Comparison of ENCODE assay signal across 11 cellular contexts in the genomic region with DNA sequence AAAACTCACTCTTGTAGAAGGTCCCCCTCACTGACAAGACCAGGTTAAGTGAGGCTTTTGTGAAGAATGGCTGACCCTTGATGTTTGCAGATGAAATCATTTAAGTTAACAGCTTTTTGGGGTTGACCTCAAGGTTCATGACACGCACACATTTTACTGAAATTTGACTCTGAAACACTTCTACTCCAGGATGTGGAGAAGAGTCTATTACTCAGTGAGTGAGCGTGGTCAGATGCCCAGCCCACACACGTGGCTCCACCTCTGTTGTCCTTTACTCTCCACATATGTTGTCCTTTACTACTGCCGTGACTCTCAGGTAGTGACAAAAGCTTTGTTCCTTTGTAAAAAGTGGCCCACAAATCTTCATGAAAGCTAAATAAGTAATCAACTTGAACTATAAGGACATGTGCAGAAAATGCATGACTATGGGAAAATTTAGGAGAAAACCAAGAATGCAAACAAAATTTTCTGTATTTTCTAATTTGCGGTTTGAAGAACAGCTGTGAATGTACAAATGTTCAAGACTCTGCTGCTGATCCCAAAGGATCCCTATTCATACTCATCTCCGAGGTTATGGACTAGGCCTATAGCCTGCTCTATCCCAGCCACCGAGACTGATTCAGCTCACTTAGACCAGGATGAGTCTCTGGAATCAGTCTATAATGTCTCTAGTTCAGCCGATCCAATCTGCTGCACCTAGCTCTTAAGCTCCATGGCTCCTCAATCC. TPM values are rescaled to one million over a fixed set of nuclear protein-coding genes. Genes with fewer than 3 reads are reported as not detected.
A peak's percentile ranks its signal among the peaks of the same experiment; 100 is the strongest.
DNase-seq lines count a peak whose midpoint lies in the region; ATAC-seq and TF ChIP-seq lines count a peak whose summit lies in the region.
"Had no signal": no experiment of that assay in that cellular context is flagged by ENCODE, and none has a peak within 500 bp of the region (broad histone marks: within the 10 kb centered on the region; RNA-seq: fewer than 3 reads in every experiment).

No MANE protein-coding gene starts in this region.

- DNase-seq in activated CD4-positive, alpha-beta T cell treated with anti-CD3 and anti-CD28 coated beads for 36 hours = peak; percentile 64
- DNase-seq in activated CD4-positive, alpha-beta T cell treated with anti-CD3 and anti-CD28 coated beads for 1 hour = no peak
- peak; percentile 20 for DNase-seq in activated T-helper 1 cell treated with anti-CD3 and anti-CD28 coated beads, Interleukin-12 subunit alpha, Interleukin-12 subunit beta, Interleukin-2, Interleukin-4 antibody, amounts not matched to agents 30 ng/mL and 10 ng/mL and 1 ng/mL, durations not matched to agents 14 hours and 24 hours and 36 hours (ENCODE audit: low spot score)
- DNase-seq in nephron progenitor cell = no peak
- no peak for DNase-seq in iPS-NIHi7 (ENCODE audit: extremely low spot score)
- no peak for DNase-seq in lower leg skin (ENCODE audit: low spot score in 2 of 2)
- no peak for DNase-seq in HPDE6-E6E7 (ENCODE audit: extremely low spot score)
- DNase-seq: left cardiac atrium, small intestine had no signal

- H3K4me1 ChIP-seq in Loucy (ENCODE audit: insufficient read depth, low read length, poor library complexity, severe bottlenecking) = peaks cover 21% of the 10 kb centered on the region

- H3K27me3 ChIP-seq in Loucy (ENCODE audit: insufficient read depth, low read length, poor library complexity, severe bottlenecking) = no peaks in the 10 kb centered on the region

- no peaks in the 10 kb centered on the region for H3K9me3 ChIP-seq in Loucy (ENCODE audit: insufficient read depth, low read depth, low read length)

- no peaks in the 10 kb centered on the region for H3K36me3 Mint-ChIP-seq in activated CD4-positive, alpha-beta T cell treated with anti-CD3 and anti-CD28 coated beads for 36 hours (ENCODE audit: low read depth)
- peaks cover 9% of the 10 kb centered on the region for H3K36me3 Mint-ChIP-seq in activated T-helper 1 cell treated with anti-CD3 and anti-CD28 coated beads, Interleukin-12 subunit alpha, Interleukin-12 subunit beta, Interleukin-2, Interleukin-4 antibody, amounts not matched to agents 30 ng/mL and 10 ng/mL and 1 ng/mL, durations not matched to agents 14 hours and 24 hours and 36 hours (ENCODE audit: low read depth)
- H3K36me3 Mint-ChIP-seq in nephron progenitor cell (ENCODE audit: low read depth) = peaks cover 3% of the 10 kb centered on the region

- no peaks in the 10 kb centered on the region for H3K79me2 ChIP-seq in Loucy (ENCODE audit: insufficient read depth, low read length)

- H3K9me3 Mint-ChIP-seq in activated CD4-positive, alpha-beta T cell treated with anti-CD3 and anti-CD28 coated beads for 36 hours (ENCODE audit: low read depth) = no peaks in the 10 kb centered on the region
- no peaks in the 10 kb centered on the region for H3K9me3 Mint-ChIP-seq in activated T-helper 1 cell treated with anti-CD3 and anti-CD28 coated beads, Interleukin-12 subunit alpha, Interleukin-12 subunit beta, Interleukin-2, Interleukin-4 antibody, amounts not matched to agents 30 ng/mL and 10 ng/mL and 1 ng/mL, durations not matched to agents 14 hours and 24 hours and 36 hours
- no peaks in the 10 kb centered on the region for H3K9me3 Mint-ChIP-seq in nephron progenitor cell
- H3K9me3 Mint-ChIP-seq: type B pancreatic cell had no signal

- ATAC-seq in activated CD4-positive, alpha-beta T cell treated with anti-CD3 and anti-CD28 coated beads for 36 hours = peak; percentile 76
- ATAC-seq: left cardiac atrium had no signal

- no peaks in the 10 kb centered on the region for H3K9me2 ChIP-seq in Loucy (replicated peaks; ENCODE audit: low read depth, low read length)

- POLR2A ChIA-PET in activated CD4-positive, alpha-beta T cell treated with anti-CD3 and anti-CD28 coated beads for 36 hours (lab: Charles Lee) = no interaction called here

- no peak for TF ChIP-seq POLR2A in lower leg skin (IDR thresholded peaks at IDR 0.05)

- peak overlapping the region; percentile 40 for H3K4me2 ChIP-seq in Loucy (ENCODE audit: low read depth, low read length, poor library complexity, severe bottlenecking)

- CTCF ChIA-PET in activated CD4-positive, alpha-beta T cell treated with anti-CD3 and anti-CD28 coated beads for 36 hours (lab: Charles Lee) = interaction anchor here (0.6 to 2.1 kb wide), 12 partner anchors 13 to 1225 kb away, joined by 3 to 13 read pairs (median 4); no protein-coding TSS in a partner anchor

- peaks cover 2% of the 10 kb centered on the region for H3K4me1 Mint-ChIP-seq in activated CD4-positive, alpha-beta T cell treated with anti-CD3 and anti-CD28 coated beads for 36 hours
- H3K4me1 Mint-ChIP-seq in activated T-helper 1 cell treated with anti-CD3 and anti-CD28 coated beads, Interleukin-12 subunit alpha, Interleukin-12 subunit beta, Interleukin-2, Interleukin-4 antibody, amounts not matched to agents 30 ng/mL and 10 ng/mL and 1 ng/mL, durations not matched to agents 14 hours and 24 hours and 36 hours (ENCODE audit: low read depth) = peaks cover 26% of the 10 kb centered on the region
- H3K4me1 Mint-ChIP-seq in nephron progenitor cell = peaks cover 9% of the 10 kb centered on the region

- H3F3A ChIP-seq in Loucy (ENCODE audit: low read depth) = no peaks in the 10 kb centered on the region

- intact Hi-C loops in activated CD4-positive, alpha-beta T cell treated with anti-CD3 and anti-CD28 coated beads for 36 hours (cut with DNase I, micrococcal nuclease) = no loop called here
- intact Hi-C loops in activated T-helper 1 cell treated with anti-CD3 and anti-CD28 coated beads, Interleukin-12 subunit alpha, Interleukin-12 subunit beta, Interleukin-2, Interleukin-4 antibody, amounts not matched to agents 30 ng/mL and 10 ng/mL and 1 ng/mL, durations not matched to agents 14 hours and 24 hours and 36 hours (cut with micrococcal nuclease) = no loop called here
- intact Hi-C loops in lower leg skin (cut with DNase I; ENCODE audit: low total_unique reads) = no loop called here

- no peak overlapping the region for H3K27ac Mint-ChIP-seq in activated CD4-positive, alpha-beta T cell treated with anti-CD3 and anti-CD28 coated beads for 36 hours
- H3K27ac Mint-ChIP-seq in activated T-helper 1 cell treated with anti-CD3 and anti-CD28 coated beads, Interleukin-12 subunit alpha, Interleukin-12 subunit beta, Interleukin-2, Interleukin-4 antibody, amounts not matched to agents 30 ng/mL and 10 ng/mL and 1 ng/mL, durations not matched to agents 14 hours and 24 hours and 36 hours = peak overlapping the region; percentile 54
- peak overlapping the region; percentile 24 for H3K27ac Mint-ChIP-seq in nephron progenitor cell
- H3K27ac Mint-ChIP-seq: type B pancreatic cell had no signal

- 86 to 93% methylated on average over 8 of the region's 8 CpGs for WGBS in lower leg skin, 2 donors

- H3K9ac ChIP-seq in Loucy (ENCODE audit: low read depth, low read length, poor library complexity, severe bottlenecking) = no peak overlapping the region

- no peak overlapping the region; the same call in 1 of the 2 replicates for H2AFZ ChIP-seq in Loucy (ENCODE audit: low read length)

- no peak for TF ChIP-seq CTCF in Loucy (conservative IDR thresholded peaks at IDR 0.05; ENCODE audit: low read length)
- no peak for TF ChIP-seq CTCF in nephron progenitor cell (IDR thresholded peaks at IDR 0.05)
- TF ChIP-seq CTCF in lower leg skin (IDR thresholded peaks at IDR 0.05) = no peak

- H3K4me3 ChIP-seq in Loucy (ENCODE audit: low read length, poor library complexity, severe bottlenecking) = peak overlapping the region; percentile 1
- H3K4me3 ChIP-seq in lower leg skin (ENCODE audit: low read depth, poor library complexity, severe bottlenecking) = no peak overlapping the region

- no peaks in the 10 kb centered on the region for H3K36me3 ChIP-seq in Loucy (ENCODE audit: insufficient read depth, low read length)

- H3K4me3 Mint-ChIP-seq in activated CD4-positive, alpha-beta T cell treated with anti-CD3 and anti-CD28 coated beads for 36 hours = no peak overlapping the region
- no peak overlapping the region for H3K4me3 Mint-ChIP-seq in activated T-helper 1 cell treated with anti-CD3 and anti-CD28 coated beads, Interleukin-12 subunit alpha, Interleukin-12 subunit beta, Interleukin-2, Interleukin-4 antibody, amounts not matched to agents 30 ng/mL and 10 ng/mL and 1 ng/mL, durations not matched to agents 14 hours and 24 hours and 36 hours
- H3K4me3 Mint-ChIP-seq in nephron progenitor cell = no peak overlapping the region
- H3K4me3 Mint-ChIP-seq: type B pancreatic cell had no signal

- H4K20me1 ChIP-seq in Loucy (ENCODE audit: insufficient read depth, low read length, poor library complexity, severe bottlenecking) = no peaks in the 10 kb centered on the region

- no peaks in the 10 kb centered on the region for H3K27me3 Mint-ChIP-seq in activated CD4-positive, alpha-beta T cell treated with anti-CD3 and anti-CD28 coated beads for 36 hours
- no peaks in the 10 kb centered on the region for H3K27me3 Mint-ChIP-seq in activated T-helper 1 cell treated with anti-CD3 and anti-CD28 coated beads, Interleukin-12 subunit alpha, Interleukin-12 subunit beta, Interleukin-2, Interleukin-4 antibody, amounts not matched to agents 30 ng/mL and 10 ng/mL and 1 ng/mL, durations not matched to agents 14 hours and 24 hours and 36 hours (ENCODE audit: insufficient read depth)
- no peaks in the 10 kb centered on the region for H3K27me3 Mint-ChIP-seq in nephron progenitor cell (ENCODE audit: low read depth, poor library complexity)
- H3K27me3 Mint-ChIP-seq: type B pancreatic cell had no signal

RNA-seq across cellular contexts. Expression of a gene that starts 22.4 kb away (rescaled TPM):
- 10 to 100 TPM in 1 of 2 experiments, 1 to 10 TPM in 1; 7.8 to 11.9 TPM for total RNA-seq in activated CD4-positive, alpha-beta T cell treated with anti-CD3 and anti-CD28 coated beads for 36 hours
- 8.6 and 9.0 TPM in 2 replicates for total RNA-seq in activated T-helper 1 cell treated with anti-CD3 and anti-CD28 coated beads, Interleukin-12 subunit alpha, Interleukin-12 subunit beta, Interleukin-2, Interleukin-4 antibody, amounts not matched to agents 30 ng/mL and 10 ng/mL and 1 ng/mL, durations not matched to agents 14 hours and 24 hours and 36 hours
- total RNA-seq in lower leg skin = 10 to 100 TPM in 3 of 4 donors, 1 to 10 TPM in 1; 7.0 to 17.4 (median 13.2) TPM

RNA-seq across cellular contexts. Expression of a gene that starts 22.6 kb away (rescaled TPM):
- 100 to 1,000 TPM; 124 to 131 TPM for total RNA-seq in activated CD4-positive, alpha-beta T cell treated with anti-CD3 and anti-CD28 coated beads for 36 hours
- 167 and 172 TPM in 2 replicates for total RNA-seq in activated T-helper 1 cell treated with anti-CD3 and anti-CD28 coated beads, Interleukin-12 subunit alpha, Interleukin-12 subunit beta, Interleukin-2, Interleukin-4 antibody, amounts not matched to agents 30 ng/mL and 10 ng/mL and 1 ng/mL, durations not matched to agents 14 hours and 24 hours and 36 hours
- 100 to 1,000 TPM in 1 of 4 donors, 10 to 100 TPM in 3; 19.2 to 117 (median 23.9) TPM for total RNA-seq in lower leg skin

Comparison
In these comparisons a context has a peak if more than half of its experiments do, and no peak if none do; other contexts are left out.
1. DNase-seq: peak in activated CD4-positive, alpha-beta T cell treated with anti-CD3 and anti-CD28 coated beads for 36 hours (single experiment) and activated T-helper 1 cell treated with anti-CD3 and anti-CD28 coated beads, Interleukin-12 subunit alpha, Interleukin-12 subunit beta, Interleukin-2, Interleukin-4 antibody, amounts not matched to agents 30 ng/mL and 10 ng/mL and 1 ng/mL, durations not matched to agents 14 hours and 24 hours and 36 hours (single experiment); none in activated CD4-positive, alpha-beta T cell treated with anti-CD3 and anti-CD28 coated beads for 1 hour (single experiment), nephron progenitor cell (single experiment), iPS-NIHi7 (single experiment), lower leg skin (0 of 2) and HPDE6-E6E7 (single experiment).